ENCODE assay signal across 16 cellular contexts in the genomic region with DNA sequence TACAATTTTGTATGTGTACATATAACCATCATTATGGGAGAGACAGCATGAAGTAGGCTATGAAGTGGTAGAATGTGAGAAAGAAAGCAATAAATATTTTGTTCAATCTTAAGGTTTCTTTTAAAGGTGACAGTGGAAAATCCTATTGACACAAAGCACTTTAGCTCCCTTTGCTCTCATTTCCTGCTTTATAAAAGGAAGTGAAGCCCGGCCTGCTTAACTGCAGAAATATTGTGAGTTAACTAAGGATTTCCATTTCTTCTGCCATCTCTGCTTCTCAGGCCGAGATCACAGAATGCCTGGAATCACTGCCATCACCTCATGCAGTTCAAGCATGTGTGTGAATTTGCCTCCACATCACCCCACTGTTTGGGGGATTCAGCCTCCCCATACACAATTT.
DNase-seq lines count a peak whose midpoint lies in the region; ATAC-seq, FAIRE-seq and TF ChIP-seq lines count a peak whose summit lies in the region.
"Had no signal": no experiment of that assay in that cellular context is flagged by ENCODE, and none has a peak within 500 bp of the region (broad histone marks: within the 10 kb centered on the region; RNA-seq: fewer than 3 reads in every experiment).

No MANE protein-coding gene starts in this region.

- WGBS in right cardiac atrium: 26% methylated on average over 2 of the region's 2 CpGs

- H3K4me1 ChIP-seq in right cardiac atrium (ENCODE audit: control insufficient read depth, insufficient read depth, low read length) (peaks cover 3% of the 10 kb centered on the region), endothelial cell of umbilical vein (ENCODE audit: control insufficient read depth, extremely low read depth, insufficient read depth, low read length) (peaks cover 8% of the 10 kb centered on the region)

- dilution Hi-C loops in endothelial cell of umbilical vein (cut with MboI; ENCODE audit: extremely low pct_ligation_motif_present, low sequenced_read_pairs): no loop called here

- peak overlapping the region; percentile 84 for H2AFZ ChIP-seq in endothelial cell of umbilical vein (ENCODE audit: low read depth, low read length)

- intact Hi-C loops in right cardiac atrium (cut with DNase I) (no loop called here), left cardiac atrium (cut with DNase I) (loop anchor here in 1 of 2 donors (10.0 kb wide), 1 partner anchor 50 kb away; no protein-coding TSS in a partner anchor), endothelial cell of umbilical vein (cut with micrococcal nuclease) (no loop called here)

- H3K9me1 ChIP-seq in endothelial cell of umbilical vein (replicated peaks; ENCODE audit: control insufficient read depth, extremely low read depth, insufficient read depth, low read length): no peaks in the 10 kb centered on the region

- H3K27me3 ChIP-seq in right cardiac atrium (ENCODE audit: control insufficient read depth, insufficient read depth): no peaks in the 10 kb centered on the region
- H3K27me3 ChIP-seq in endothelial cell of umbilical vein (ENCODE audit: control insufficient read depth in 2 of 2, insufficient read depth in 2 of 2, low read length in 2 of 2): no peaks in the 10 kb centered on the region

- H3K27ac ChIP-seq in right cardiac atrium (ENCODE audit: low read length): peak overlapping the region; percentile 78
- no peak overlapping the region for H3K27ac ChIP-seq in endothelial cell of umbilical vein (ENCODE audit: insufficient read depth, low read depth, low read length)
- H3K27ac ChIP-seq: KMS-11 had no signal

- DNase-seq in right cardiac atrium: no peak
- no peak for DNase-seq in left cardiac atrium
- DNase-seq in NOMO-1 treated with DMSO at 0.1 percent for 48 hours (lab: John Stamatoyannopoulos, UW; ENCODE audit: unreplicated experiment): peak; percentile 86
- DNase-seq in endothelial cell of umbilical vein (ENCODE audit: low read depth, low spot score): peak; percentile 47
- DNase-seq: activated CD4-positive, alpha-beta T cell treated with anti-CD3 and anti-CD28 coated beads, Interleukin-2, amount 10 ng/mL, durations not matched to agents 7 days and 5 days; activated gamma-delta T cell; CD8-positive, alpha-beta memory T cell; NCI-H2029 treated with DMSO at 0.1 percent for 48 hours; retina; stimulated activated CD4-positive, alpha-beta T cell treated with anti-CD3 and anti-CD28 coated beads, Interleukin-4, amount 100 ng/mL, for 1 hour had no signal

- no peak for TF ChIP-seq POLR2A in endothelial cell of umbilical vein (IDR thresholded peaks at IDR 0.05; ENCODE audit: low read depth, low read length)

- no peak overlapping the region for H3K9ac ChIP-seq in endothelial cell of umbilical vein (replicated peaks; ENCODE audit: extremely low read depth, insufficient read depth, low read length)
- H3K9ac ChIP-seq: KMS-11 had no signal

- H3K4me3 ChIP-seq in right cardiac atrium (ENCODE audit: low read length) (no peak overlapping the region), endothelial cell of umbilical vein (replicated peaks in 1 of 3; ENCODE audit: insufficient read depth in 1 of 3, low read depth in 1 of 3, low read length in 3 of 3) (no peak overlapping the region)

- H3K79me2 ChIP-seq in endothelial cell of umbilical vein (ENCODE audit: control insufficient read depth, insufficient read depth, low read length): no peaks in the 10 kb centered on the region

- no peaks in the 10 kb centered on the region for H3K36me3 ChIP-seq in endothelial cell of umbilical vein (ENCODE audit: control insufficient read depth in 2 of 2, extremely low read depth in 1 of 2, insufficient read depth in 2 of 2, low read length in 2 of 2)

- no TSS peak for BruUV-seq in endothelial cell of umbilical vein (replicated peaks; lab: Mats Ljungman, UMichigan)

- no peak for TF ChIP-seq CTCF in endothelial cell of umbilical vein (IDR thresholded peaks at IDR 0.05; ENCODE audit: extremely low read depth in 1 of 2, insufficient read depth in 1 of 2, low read depth in 1 of 2, low read length in 2 of 2)

- no peak overlapping the region for H3K4me2 ChIP-seq in endothelial cell of umbilical vein (ENCODE audit: insufficient read depth, low read length)
- H3K4me2 ChIP-seq: KMS-11 had no signal

- CTCF ChIA-PET in endothelial cell of umbilical vein (lab: Charles Lee): no interaction called here

- ATAC-seq in right cardiac atrium: no peak
- ATAC-seq in left cardiac atrium: no peak
- no peak for ATAC-seq in HG02642 (IDR thresholded peaks at IDR 0.05; ENCODE audit: poor library complexity, unreplicated experiment)
- ATAC-seq in GM19023 (IDR thresholded peaks at IDR 0.05; ENCODE audit: unreplicated experiment): no peak
- ATAC-seq in GM21367 (IDR thresholded peaks at IDR 0.05; ENCODE audit: unreplicated experiment): no peak
- ATAC-seq: stimulated activated effector memory CD8-positive, alpha-beta T cell treated with anti-CD3 and anti-CD28 coated beads, Interleukin-12 subunit alpha, Interleukin-12 subunit beta, amount 100 ng/mL, for 72 hours had no signal

- peak; percentile 37 for FAIRE-seq in endothelial cell of umbilical vein (lab: Jason Lieb, UNC)
- FAIRE-seq: keratinocyte had no signal

- no peaks in the 10 kb centered on the region for H4K20me1 ChIP-seq in endothelial cell of umbilical vein (replicated peaks; ENCODE audit: control insufficient read depth, extremely low read depth, insufficient read depth, low read length)

- POLR2A ChIA-PET in endothelial cell of umbilical vein (lab: Charles Lee): no interaction called here

- H3K9me3 ChIP-seq in right cardiac atrium (ENCODE audit: control insufficient read depth, low read length) (no peaks in the 10 kb centered on the region), endothelial cell of umbilical vein (replicated peaks; ENCODE audit: control insufficient read depth, insufficient read depth, low read length) (no peaks in the 10 kb centered on the region)

TF ChIP-seq in endothelial cell of umbilical vein, 7 proteins besides CTCF, POLR2A, EP300 and RAD21:
- TF ChIP-seq EZH2 (IDR thresholded peaks at IDR 0.05; ENCODE audit: borderline replicate concordance, low read depth, low read length, severe bottlenecking) (no peak), FOS (IDR thresholded peaks at IDR 0.05; ENCODE audit: borderline replicate concordance, insufficient read depth, low read length) (no peak), JUN (IDR thresholded peaks at IDR 0.05; ENCODE audit: borderline replicate concordance, insufficient read depth, insufficient read length, low read depth) (no peak), MYC (IDR thresholded peaks at IDR 0.05; ENCODE audit: low read depth, low read length) (no peak)
- TF ChIP-seq, protein P1, sequence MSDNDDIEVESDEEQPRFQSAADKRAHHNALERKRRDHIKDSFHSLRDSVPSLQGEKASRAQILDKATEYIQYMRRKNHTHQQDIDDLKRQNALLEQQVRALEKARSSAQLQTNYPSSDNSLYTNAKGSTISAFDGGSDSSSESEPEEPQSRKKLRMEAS (IDR thresholded peaks at IDR 0.05; ENCODE audit: insufficient read depth, insufficient read length): no peak
TF ChIP-seq in endothelial cell of umbilical vein: peak in this region for 0.

Comparison
In these comparisons a context has a peak if more than half of its experiments do, and no peak if none do; other contexts are left out.
1. DNase-seq: peak in NOMO-1 treated with DMSO at 0.1 percent for 48 hours (single experiment) and endothelial cell of umbilical vein (single experiment); none in right cardiac atrium (0 of 3) and left cardiac atrium (single experiment).